Comparison of ENCODE assay signal across 12 cellular contexts in the genomic region with DNA sequence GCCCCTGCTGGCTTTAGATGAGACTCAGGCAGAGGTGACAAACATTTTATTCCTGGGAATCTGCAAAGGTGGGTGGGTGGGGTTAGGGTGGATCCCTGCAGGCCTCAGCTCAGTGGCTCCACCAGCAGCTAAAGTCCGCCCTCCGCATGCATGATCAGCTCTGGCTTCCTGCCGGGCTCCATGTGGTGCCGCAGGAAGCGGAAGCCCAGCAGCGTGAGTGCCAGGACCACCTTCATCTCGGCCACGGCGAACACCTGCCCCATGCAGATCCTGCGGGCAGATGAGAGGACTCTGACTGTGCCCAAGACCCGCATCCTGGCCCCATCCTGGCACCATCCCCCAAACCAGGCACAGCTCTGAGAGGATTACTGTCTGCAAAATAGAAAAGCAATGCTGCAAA. TPM values are rescaled to one million over a fixed set of nuclear protein-coding genes. Genes with fewer than 3 reads are reported as not detected.
DNase-seq lines count a peak whose midpoint lies in the region; TF ChIP-seq lines count a peak whose summit lies in the region.
"Had no signal": no experiment of that assay in that cellular context is flagged by ENCODE, and none has a peak within 500 bp of the region (broad histone marks: within the 10 kb centered on the region; RNA-seq: fewer than 3 reads in every experiment).

No MANE protein-coding gene starts in this region.

- H3K9me3 ChIP-seq in parathyroid adenoma (ENCODE audit: control insufficient read depth, low read length), result no peaks in the 10 kb centered on the region
- H3K9me3 ChIP-seq in effector memory CD4-positive, alpha-beta T cell (ENCODE audit: control insufficient read depth, low read length), result no peaks in the 10 kb centered on the region
- H3K9me3 ChIP-seq: A549 had no signal

- H3K36me3 ChIP-seq in parathyroid adenoma (ENCODE audit: control insufficient read depth, insufficient read depth, low read length), result no peaks in the 10 kb centered on the region
- no peaks in the 10 kb centered on the region for H3K36me3 ChIP-seq in effector memory CD4-positive, alpha-beta T cell (ENCODE audit: control insufficient read depth, insufficient read depth, low read length)

- H3K79me2 ChIP-seq in parathyroid adenoma, result no peaks in the 10 kb centered on the region

- H3K4me3 ChIP-seq in parathyroid adenoma (ENCODE audit: low read depth, low read length), result no peak overlapping the region
- H3K4me3 ChIP-seq in effector memory CD4-positive, alpha-beta T cell (ENCODE audit: insufficient read depth, low read depth, low read length, poor library complexity, severe bottlenecking), result no peak overlapping the region
- H3K4me3 ChIP-seq: A549 had no signal

- no peaks in the 10 kb centered on the region for H3K9me3 Mint-ChIP-seq in activated T-helper 2 cell treated with anti-CD3 and anti-CD28 coated beads, Interferon-gamma antibody, Interleukin-2, Interleukin-4, amounts not matched to agents 10 μg/mL and 5 μg/mL and 100 μg/mL, durations not matched to agents 14 hours and 24 hours and 36 hours

- no peaks in the 10 kb centered on the region for H3K27me3 ChIP-seq in parathyroid adenoma (ENCODE audit: control insufficient read depth, insufficient read depth, low read length)
- H3K27me3 ChIP-seq in effector memory CD4-positive, alpha-beta T cell (replicated peaks; ENCODE audit: control insufficient read depth, insufficient read depth, low read length, poor library complexity, severe bottlenecking), result no peaks in the 10 kb centered on the region

- no peak overlapping the region for H3K4me2 ChIP-seq in parathyroid adenoma (ENCODE audit: low read length)
- H3K4me2 ChIP-seq: A549 had no signal

- no peaks in the 10 kb centered on the region for H3K4me1 ChIP-seq in parathyroid adenoma
- no peaks in the 10 kb centered on the region for H3K4me1 ChIP-seq in effector memory CD4-positive, alpha-beta T cell (ENCODE audit: control insufficient read depth, insufficient read depth, low read length, poor library complexity, severe bottlenecking)
- H3K4me1 ChIP-seq: A549 had no signal

- peaks cover 18% of the 10 kb centered on the region for H3K27me3 Mint-ChIP-seq in activated T-helper 2 cell treated with anti-CD3 and anti-CD28 coated beads, Interferon-gamma antibody, Interleukin-2, Interleukin-4, amounts not matched to agents 10 μg/mL and 5 μg/mL and 100 μg/mL, durations not matched to agents 14 hours and 24 hours and 36 hours (ENCODE audit: low read depth)

- no peaks in the 10 kb centered on the region for H3K36me3 Mint-ChIP-seq in activated T-helper 2 cell treated with anti-CD3 and anti-CD28 coated beads, Interferon-gamma antibody, Interleukin-2, Interleukin-4, amounts not matched to agents 10 μg/mL and 5 μg/mL and 100 μg/mL, durations not matched to agents 14 hours and 24 hours and 36 hours (ENCODE audit: low read depth)

- in situ Hi-C loops in KBM-7 (cut with MboI; ENCODE audit: low pct_unique_long_range_greater_than_20kb, low sequenced_read_pairs), result no loop called here

- no peak overlapping the region for H3K27ac ChIP-seq in parathyroid adenoma
- no peak overlapping the region for H3K27ac ChIP-seq in effector memory CD4-positive, alpha-beta T cell (ENCODE audit: insufficient read depth, low read length, poor library complexity, severe bottlenecking)
- H3K27ac ChIP-seq: A549 had no signal

- peak overlapping the region; percentile 39 for H3K4me3 Mint-ChIP-seq in activated T-helper 2 cell treated with anti-CD3 and anti-CD28 coated beads, Interferon-gamma antibody, Interleukin-2, Interleukin-4, amounts not matched to agents 10 μg/mL and 5 μg/mL and 100 μg/mL, durations not matched to agents 14 hours and 24 hours and 36 hours (ENCODE audit: low read depth)
- H3K4me3 Mint-ChIP-seq: nephron progenitor cell had no signal

- TF ChIP-seq POLR2A in erythroblast (IDR thresholded peaks at IDR 0.05; ENCODE audit: low read length), result no peak

- intact Hi-C loops in activated T-helper 2 cell treated with anti-CD3 and anti-CD28 coated beads, Interferon-gamma antibody, Interleukin-2, Interleukin-4, amounts not matched to agents 10 μg/mL and 5 μg/mL and 100 μg/mL, durations not matched to agents 14 hours and 24 hours and 36 hours (cut with micrococcal nuclease), result no loop called here

- H3K9ac ChIP-seq in parathyroid adenoma, result no peak overlapping the region

- no peak overlapping the region for H3K27ac Mint-ChIP-seq in activated T-helper 2 cell treated with anti-CD3 and anti-CD28 coated beads, Interferon-gamma antibody, Interleukin-2, Interleukin-4, amounts not matched to agents 10 μg/mL and 5 μg/mL and 100 μg/mL, durations not matched to agents 14 hours and 24 hours and 36 hours
- H3K27ac Mint-ChIP-seq: nephron progenitor cell had no signal

- peak; percentile 16 for DNase-seq in NCI-H2196 (lab: John Stamatoyannopoulos, UW; ENCODE audit: unreplicated experiment)
- DNase-seq in NCI-H2196 treated with DMSO at 0.1 percent for 48 hours (lab: John Stamatoyannopoulos, UW; ENCODE audit: unreplicated experiment), result no peak
- DNase-seq in KBM-7, result peak; percentile 86
- no peak for DNase-seq in activated T-helper 2 cell treated with anti-CD3 and anti-CD28 coated beads, Interferon-gamma antibody, Interleukin-2, Interleukin-4, amounts not matched to agents 10 μg/mL and 5 μg/mL and 100 μg/mL, durations not matched to agents 14 hours and 24 hours and 36 hours (ENCODE audit: low spot score)
- DNase-seq in erythroblast (lab: John Stamatoyannopoulos, UW), result no peak
- no peak for DNase-seq in effector memory CD4-positive, alpha-beta T cell
- DNase-seq in NCI-H146 treated with DMSO at 0.1 percent for 48 hours (lab: John Stamatoyannopoulos, UW; ENCODE audit: unreplicated experiment), result no peak
- DNase-seq: amygdala, NCI-H774, nephron progenitor cell had no signal

- TF ChIP-seq CTCF in parathyroid adenoma (IDR thresholded peaks at IDR 0.05), result no peak

- peaks cover 28% of the 10 kb centered on the region for H3K4me1 Mint-ChIP-seq in activated T-helper 2 cell treated with anti-CD3 and anti-CD28 coated beads, Interferon-gamma antibody, Interleukin-2, Interleukin-4, amounts not matched to agents 10 μg/mL and 5 μg/mL and 100 μg/mL, durations not matched to agents 14 hours and 24 hours and 36 hours (ENCODE audit: low read depth)
- H3K4me1 Mint-ChIP-seq: nephron progenitor cell had no signal

- H2AFZ ChIP-seq in parathyroid adenoma, result peak overlapping the region; percentile 28

RNA-seq across cellular contexts. Expression of a gene that starts 26.3 kb away (rescaled TPM):
- total RNA-seq in activated T-helper 2 cell treated with anti-CD3 and anti-CD28 coated beads, Interferon-gamma antibody, Interleukin-2, Interleukin-4, amounts not matched to agents 10 μg/mL and 5 μg/mL and 100 μg/mL, durations not matched to agents 14 hours and 24 hours and 36 hours, result not detected in 2 replicates

RNA-seq across cellular contexts. Expression of a gene that starts 56.1 kb away (rescaled TPM):
- 0.05 TPM in 1 of 2 replicates, not detected in the other for total RNA-seq in activated T-helper 2 cell treated with anti-CD3 and anti-CD28 coated beads, Interferon-gamma antibody, Interleukin-2, Interleukin-4, amounts not matched to agents 10 μg/mL and 5 μg/mL and 100 μg/mL, durations not matched to agents 14 hours and 24 hours and 36 hours

Comparison
In these comparisons a context has a peak if more than half of its experiments do, and no peak if none do; other contexts are left out.
1. DNase-seq: peak in NCI-H2196 (single experiment) and KBM-7 (single experiment); none in NCI-H2196 treated with DMSO at 0.1 percent for 48 hours (single experiment), activated T-helper 2 cell treated with anti-CD3 and anti-CD28 coated beads, Interferon-gamma antibody, Interleukin-2, Interleukin-4, amounts not matched to agents 10 μg/mL and 5 μg/mL and 100 μg/mL, durations not matched to agents 14 hours and 24 hours and 36 hours (single experiment), erythroblast (0 of 2), effector memory CD4-positive, alpha-beta T cell (0 of 3) and NCI-H146 treated with DMSO at 0.1 percent for 48 hours (single experiment).